8 cellular contexts compared by ENCODE assay signal in genomic region chr15:72358532-72359180, GRCh38. TPM values are rescaled to one million over a fixed set of nuclear protein-coding genes. Genes with fewer than 3 reads are reported as not detected.
DNase-seq lines count a peak whose midpoint lies in the region; ATAC-seq and TF ChIP-seq lines count a peak whose summit lies in the region.

No MANE protein-coding gene starts in this region.

- CTCF ChIA-PET in activated B cell treated with CpG ODN at 0.5 μM for 24 hours (lab: Charles Lee) = interaction anchor here (0.6 kb wide), 1 partner anchor 45 kb away, joined by 4 read pairs; no protein-coding TSS in a partner anchor

- POLR2A ChIA-PET in activated B cell treated with CpG ODN at 0.5 μM for 24 hours (lab: Charles Lee) = no interaction called here

- H3K4me3 ChIP-seq in right atrium auricular region = no peak overlapping the region

- peak overlapping the region; percentile 2 to 16 for H3K27ac ChIP-seq in right atrium auricular region
- H3K27ac ChIP-seq in substantia nigra (ENCODE audit: low read depth, low read length, poor library complexity, severe bottlenecking) = peak overlapping the region; percentile 22

- DNase-seq in NCI-H2196 (lab: John Stamatoyannopoulos, UW; ENCODE audit: unreplicated experiment) = peak; percentile 19
- DNase-seq in NCI-H2196 treated with DMSO at 0.1 percent for 48 hours (lab: John Stamatoyannopoulos, UW; ENCODE audit: unreplicated experiment) = no peak
- no peak for DNase-seq in activated B cell treated with CpG ODN at 0.5 μM for 24 hours
- peak; percentile 64 for DNase-seq in right atrium auricular region (ENCODE audit: low spot score)
- peak in 3 of 49 donors; percentile 1 to 14 (median 9) for DNase-seq in substantia nigra (lab: John Stamatoyannopoulos, UW)
- DNase-seq in NCI-H1436 (lab: John Stamatoyannopoulos, UW) = no peak
- no peak for DNase-seq in cerebellar nuclear complex (lab: John Stamatoyannopoulos, UW)

- H3K27me3 Mint-ChIP-seq in activated B cell treated with CpG ODN at 0.5 μM for 24 hours = no peaks in the 10 kb centered on the region

- TF ChIP-seq CTCF in activated B cell treated with CpG ODN at 0.5 μM for 24 hours (IDR thresholded peaks at IDR 0.05) = no peak
- TF ChIP-seq CTCF in right atrium auricular region (IDR thresholded peaks at IDR 0.05) = no peak

- no peak overlapping the region for H3K4me3 Mint-ChIP-seq in activated B cell treated with CpG ODN at 0.5 μM for 24 hours

- peak overlapping the region; percentile 13 for H3K27ac Mint-ChIP-seq in activated B cell treated with CpG ODN at 0.5 μM for 24 hours

- H3K9me3 Mint-ChIP-seq in activated B cell treated with CpG ODN at 0.5 μM for 24 hours = no peaks in the 10 kb centered on the region

- H3K4me1 Mint-ChIP-seq in activated B cell treated with CpG ODN at 0.5 μM for 24 hours = peaks cover 14% of the 10 kb centered on the region

- H3K36me3 ChIP-seq in right atrium auricular region = peaks cover 32% of the 10 kb centered on the region

- H3K4me1 ChIP-seq in right atrium auricular region = peaks cover 0 to 31% of the 10 kb centered on the region in 2 donors

- no peaks in the 10 kb centered on the region for H3K9me3 ChIP-seq in right atrium auricular region

- intact Hi-C loops in activated B cell treated with CpG ODN at 0.5 μM for 24 hours (cut with micrococcal nuclease) = no loop called here

- H3K27me3 ChIP-seq in right atrium auricular region = no peaks in the 10 kb centered on the region

- peaks cover 51% of the 10 kb centered on the region for H3K36me3 Mint-ChIP-seq in activated B cell treated with CpG ODN at 0.5 μM for 24 hours (ENCODE audit: low read depth)

- ATAC-seq in activated B cell treated with CpG ODN at 0.5 μM for 24 hours (ENCODE audit: low read depth) (no peak), HG03354 (IDR thresholded peaks at IDR 0.05; ENCODE audit: poor library complexity, severe bottlenecking, unreplicated experiment) (no peak)

RNA-seq across cellular contexts. Expression of gene HEXA, which starts 17.2 kb away (rescaled TPM):
- total RNA-seq in activated B cell treated with CpG ODN at 0.5 μM for 24 hours (100 and 102 TPM in 2 replicates), right atrium auricular region (10 to 100 TPM; 50.4 to 64.3 TPM)

RNA-seq across cellular contexts. Expression of gene CELF6, which starts 38.7 kb away (rescaled TPM):
- total RNA-seq in activated B cell treated with CpG ODN at 0.5 μM for 24 hours (2.0 and 2.2 TPM in 2 replicates), right atrium auricular region (under 1 TPM; 0.28 to 0.74 TPM)

RNA-seq across cellular contexts. Expression of gene TMEM202, which starts 39.4 kb away (rescaled TPM):
- total RNA-seq in activated B cell treated with CpG ODN at 0.5 μM for 24 hours (not detected in 2 replicates), right atrium auricular region (not detected)

Comparison
In these comparisons a context has a peak if more than half of its experiments do, and no peak if none do; other contexts are left out.
1. DNase-seq: peak in NCI-H2196 (single experiment) and right atrium auricular region (single experiment); none in NCI-H2196 treated with DMSO at 0.1 percent for 48 hours (single experiment), activated B cell treated with CpG ODN at 0.5 μM for 24 hours (single experiment), NCI-H1436 (single experiment) and cerebellar nuclear complex (0 of 2).